ENCODE assay signal across 23 cellular contexts in the genomic region with DNA sequence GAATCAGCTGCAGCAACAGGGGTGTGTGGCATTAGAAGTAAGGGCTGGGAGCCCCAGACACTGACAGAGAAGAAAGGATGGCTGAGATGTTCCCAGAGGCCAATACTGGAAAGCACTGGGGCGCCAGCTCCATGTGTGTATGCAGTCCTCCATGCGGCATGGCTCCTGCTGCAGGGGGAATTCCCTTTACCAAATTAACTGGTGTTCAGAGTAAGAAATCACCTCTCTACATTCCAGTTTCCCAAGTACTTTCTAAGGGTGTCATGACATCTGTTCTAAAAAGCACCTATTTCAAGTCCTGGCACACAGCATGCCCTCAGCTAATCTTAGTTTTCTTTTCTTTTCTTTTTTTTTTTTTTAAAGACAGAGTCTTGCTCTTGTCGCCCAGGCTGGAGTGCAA.
A peak's percentile ranks its signal among the peaks of the same experiment; 100 is the strongest.
DNase-seq lines count a peak whose midpoint lies in the region; ATAC-seq lines count a peak whose summit lies in the region.
"Had no signal": no experiment of that assay in that cellular context is flagged by ENCODE, and none has a peak within 500 bp of the region (broad histone marks: within the 10 kb centered on the region; RNA-seq: fewer than 3 reads in every experiment).

No MANE protein-coding gene starts in this region.

- DNase-seq in stimulated activated naive CD8-positive, alpha-beta T cell treated with anti-CD3 and anti-CD28 coated beads, Interleukin-15, Interleukin-2, amounts not matched to agents 100 U/mL and 50 U/mL, for 24 hours = peak; percentile 20
- DNase-seq in stimulated activated naive CD8-positive, alpha-beta T cell treated with anti-CD3 and anti-CD28 coated beads, Interleukin-15, amount 100 ng/mL, for 72 hours = no peak
- peak; percentile 30 for DNase-seq in NCI-H69 (lab: John Stamatoyannopoulos, UW)
- no peak for DNase-seq in naive thymus-derived CD4-positive, alpha-beta T cell
- DNase-seq: activated CD4-positive, alpha-beta T cell treated with anti-CD3 and anti-CD28 coated beads, Interleukin-2, amount 50 U/mL, for 48 hours; aorta; BE2C; COR-L47; MV-4-11; NCI-H1436 treated with DMSO at 0.1 percent for 48 hours; NCI-H2081 treated with DMSO at 0.1 percent for 48 hours; ovary; stimulated activated CD4-positive, alpha-beta T cell treated with anti-CD3 and anti-CD28 coated beads, Interleukin-15, amount 100 ng/mL, for 24 hours; T-helper 1 cell had no signal

- H3K36me3 Mint-ChIP-seq in naive thymus-derived CD4-positive, alpha-beta T cell = no peaks in the 10 kb centered on the region
- H3K36me3 Mint-ChIP-seq: activated naive CD4-positive, alpha-beta T cell treated with anti-CD3 and anti-CD28 coated beads, Interleukin-2, amount 50 U/mL, for 72 hours; stimulated activated effector memory CD8-positive, alpha-beta T cell treated with anti-CD3 and anti-CD28 coated beads, Interleukin-12 subunit alpha, Interleukin-12 subunit beta, amount 100 ng/mL, for 72 hours had no signal

- no peak for ATAC-seq in stimulated activated naive CD8-positive, alpha-beta T cell treated with anti-CD3 and anti-CD28 coated beads, Interleukin-15, Interleukin-2, amounts not matched to agents 100 U/mL and 50 U/mL, for 24 hours
- ATAC-seq in stimulated activated naive CD8-positive, alpha-beta T cell treated with anti-CD3 and anti-CD28 coated beads, Interleukin-15, amount 100 ng/mL, for 72 hours = no peak
- ATAC-seq in naive thymus-derived CD4-positive, alpha-beta T cell = peak; percentile 24
- no peak for ATAC-seq in GM21390 (IDR thresholded peaks at IDR 0.05; ENCODE audit: unreplicated experiment)
- no peak for ATAC-seq in HG03108 (IDR thresholded peaks at IDR 0.05; ENCODE audit: unreplicated experiment)
- no peak for ATAC-seq in HG02571 (IDR thresholded peaks at IDR 0.05; ENCODE audit: unreplicated experiment)
- ATAC-seq: gastroesophageal sphincter; stimulated activated effector memory CD8-positive, alpha-beta T cell treated with anti-CD3 and anti-CD28 coated beads, Interleukin-12 subunit alpha, Interleukin-12 subunit beta, amount 100 ng/mL, for 72 hours had no signal

- H3K27ac Mint-ChIP-seq in stimulated activated naive CD8-positive, alpha-beta T cell treated with anti-CD3 and anti-CD28 coated beads, Interleukin-15, amount 100 ng/mL, for 72 hours = no peak overlapping the region
- H3K27ac Mint-ChIP-seq in naive thymus-derived CD4-positive, alpha-beta T cell = peak overlapping the region in 5 of 9 donors; percentile 3 to 70 (median 23)
- H3K27ac Mint-ChIP-seq: activated naive CD4-positive, alpha-beta T cell treated with anti-CD3 and anti-CD28 coated beads, Interleukin-2, amount 50 U/mL, for 72 hours; stimulated activated effector memory CD8-positive, alpha-beta T cell treated with anti-CD3 and anti-CD28 coated beads, Interleukin-12 subunit alpha, Interleukin-12 subunit beta, amount 100 ng/mL, for 72 hours had no signal

- no peak overlapping the region for H3K27ac ChIP-seq in naive thymus-derived CD4-positive, alpha-beta T cell (ENCODE audit: low read depth, low read length)
- H3K27ac ChIP-seq: gastroesophageal sphincter, hepatocyte, ovary, RWPE1, suprapubic skin had no signal

- no peaks in the 10 kb centered on the region for H3K27me3 Mint-ChIP-seq in stimulated activated naive CD8-positive, alpha-beta T cell treated with anti-CD3 and anti-CD28 coated beads, Interleukin-15, amount 100 ng/mL, for 72 hours
- H3K27me3 Mint-ChIP-seq in naive thymus-derived CD4-positive, alpha-beta T cell = peaks cover 0 to 67% (median 8%) of the 10 kb centered on the region in 5 donors

- intact Hi-C loops in naive thymus-derived CD4-positive, alpha-beta T cell (cut with micrococcal nuclease) = no loop called here

- CTCF ChIA-PET in naive thymus-derived CD4-positive, alpha-beta T cell (lab: Charles Lee) = interaction anchor here (0.6 to 0.7 kb wide), 2 partner anchors 76 to 97 kb away, joined by 3 to 4 read pairs; no protein-coding TSS in a partner anchor

- no peaks in the 10 kb centered on the region for H3K9me3 Mint-ChIP-seq in stimulated activated naive CD8-positive, alpha-beta T cell treated with anti-CD3 and anti-CD28 coated beads, Interleukin-15, amount 100 ng/mL, for 72 hours
- H3K9me3 Mint-ChIP-seq in naive thymus-derived CD4-positive, alpha-beta T cell = no peaks in the 10 kb centered on the region
- H3K9me3 Mint-ChIP-seq: activated naive CD4-positive, alpha-beta T cell treated with anti-CD3 and anti-CD28 coated beads, Interleukin-2, amount 50 U/mL, for 72 hours; stimulated activated effector memory CD8-positive, alpha-beta T cell treated with anti-CD3 and anti-CD28 coated beads, Interleukin-12 subunit alpha, Interleukin-12 subunit beta, amount 100 ng/mL, for 72 hours had no signal

- POLR2A ChIA-PET in naive thymus-derived CD4-positive, alpha-beta T cell (lab: Charles Lee) = no interaction called here

- no peaks in the 10 kb centered on the region for H3K36me3 ChIP-seq in naive thymus-derived CD4-positive, alpha-beta T cell (ENCODE audit: control insufficient read depth in 2 of 3, insufficient read depth in 3 of 3, low read length in 3 of 3)
- H3K36me3 ChIP-seq: BE2C, gastroesophageal sphincter, ovary, suprapubic skin had no signal

- no peaks in the 10 kb centered on the region for H3K27me3 ChIP-seq in naive thymus-derived CD4-positive, alpha-beta T cell (ENCODE audit: control insufficient read depth in 2 of 2, insufficient read depth in 2 of 2, low read length in 2 of 2)
- H3K27me3 ChIP-seq: BE2C, gastroesophageal sphincter, hepatocyte, ovary, suprapubic skin had no signal

- H3K4me1 ChIP-seq in naive thymus-derived CD4-positive, alpha-beta T cell (ENCODE audit: control insufficient read depth in 2 of 2, insufficient read depth in 2 of 2, low read length in 2 of 2) = peaks cover 0 to 5% of the 10 kb centered on the region in 2 donors

- no peak overlapping the region for H3K4me3 ChIP-seq in naive thymus-derived CD4-positive, alpha-beta T cell (ENCODE audit: low read length)
- H3K4me3 ChIP-seq: gastroesophageal sphincter, hepatocyte, ovary, suprapubic skin had no signal

- peaks cover 66% of the 10 kb centered on the region for H3K4me1 Mint-ChIP-seq in stimulated activated naive CD8-positive, alpha-beta T cell treated with anti-CD3 and anti-CD28 coated beads, Interleukin-15, amount 100 ng/mL, for 72 hours
- peaks cover 14 to 56% (median 46%) of the 10 kb centered on the region in 7 donors for H3K4me1 Mint-ChIP-seq in naive thymus-derived CD4-positive, alpha-beta T cell

- H3K4me3 Mint-ChIP-seq in stimulated activated naive CD8-positive, alpha-beta T cell treated with anti-CD3 and anti-CD28 coated beads, Interleukin-15, amount 100 ng/mL, for 72 hours = peak overlapping the region in 1 of 2 donors; percentile 20
- peak overlapping the region in 8 of 10 donors; percentile 1 to 60 (median 45) for H3K4me3 Mint-ChIP-seq in naive thymus-derived CD4-positive, alpha-beta T cell
- H3K4me3 Mint-ChIP-seq: stimulated activated effector memory CD8-positive, alpha-beta T cell treated with anti-CD3 and anti-CD28 coated beads, Interleukin-12 subunit alpha, Interleukin-12 subunit beta, amount 100 ng/mL, for 72 hours had no signal

- H3K9me3 ChIP-seq in naive thymus-derived CD4-positive, alpha-beta T cell (ENCODE audit: control insufficient read depth in 2 of 3, low read length in 3 of 3) = no peaks in the 10 kb centered on the region
- H3K9me3 ChIP-seq: BE2C, gastroesophageal sphincter, ovary, suprapubic skin had no signal

Comparison
In these comparisons a context has a peak if more than half of its experiments do, and no peak if none do; other contexts are left out.
1. DNase-seq: peak in stimulated activated naive CD8-positive, alpha-beta T cell treated with anti-CD3 and anti-CD28 coated beads, Interleukin-15, Interleukin-2, amounts not matched to agents 100 U/mL and 50 U/mL, for 24 hours (single experiment) and NCI-H69 (single experiment); none in stimulated activated naive CD8-positive, alpha-beta T cell treated with anti-CD3 and anti-CD28 coated beads, Interleukin-15, amount 100 ng/mL, for 72 hours (0 of 2) and naive thymus-derived CD4-positive, alpha-beta T cell (0 of 9).
2. H3K27ac Mint-ChIP-seq: peak in naive thymus-derived CD4-positive, alpha-beta T cell (5 of 9); none in stimulated activated naive CD8-positive, alpha-beta T cell treated with anti-CD3 and anti-CD28 coated beads, Interleukin-15, amount 100 ng/mL, for 72 hours (0 of 2).